In the genomic region with DNA sequence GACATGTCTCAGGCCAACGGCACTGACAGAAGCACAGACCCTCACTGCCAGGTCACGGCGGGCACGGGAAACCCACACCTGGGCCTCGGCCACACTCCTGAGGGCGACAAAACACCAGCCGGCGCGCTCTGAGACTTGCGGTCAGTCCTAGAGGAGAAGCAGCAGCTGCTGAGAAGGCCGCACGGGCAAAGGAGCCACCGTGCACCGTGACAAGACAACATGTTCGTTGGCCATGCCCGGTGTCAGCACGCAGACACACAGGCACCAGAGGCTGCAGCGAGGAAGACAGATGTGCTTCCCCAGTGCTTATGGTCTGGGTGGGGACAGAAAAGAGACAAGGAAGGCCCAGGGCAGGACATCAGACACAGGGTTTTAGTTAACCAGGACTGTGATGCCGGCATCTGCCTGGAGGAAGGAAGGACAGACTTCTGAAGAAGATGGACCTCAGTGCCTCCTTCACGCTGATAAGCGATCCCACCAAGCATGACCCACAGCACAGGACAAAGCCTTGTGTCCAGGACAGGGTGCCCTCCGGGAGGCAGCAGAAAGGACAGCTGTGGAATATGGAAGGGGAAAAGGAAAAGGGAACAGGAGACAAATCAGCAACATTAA, we compare ENCODE assay signal across 11 cellular contexts.
A peak's percentile ranks its signal among the peaks of the same experiment; 100 is the strongest.
DNase-seq lines count a peak whose midpoint lies in the region; ATAC-seq and TF ChIP-seq lines count a peak whose summit lies in the region.
"Had no signal": no experiment of that assay in that cellular context is flagged by ENCODE, and none has a peak within 500 bp of the region (broad histone marks: within the 10 kb centered on the region; RNA-seq: fewer than 3 reads in every experiment).

No MANE protein-coding gene starts in this region.

- CTCF ChIA-PET in Calu3 (lab: Charles Lee) = no interaction called here

- ATAC-seq in HG03045 (IDR thresholded peaks at IDR 0.05; ENCODE audit: unreplicated experiment) (no peak), HG02884 (IDR thresholded peaks at IDR 0.05; ENCODE audit: unreplicated experiment) (no peak)

- H3K4me3 Mint-ChIP-seq in Calu3 (ENCODE audit: low read depth, unreplicated experiment) = no peak overlapping the region
- no peak overlapping the region for H3K4me3 Mint-ChIP-seq in activated T-helper 2 cell treated with anti-CD3 and anti-CD28 coated beads, Interferon-gamma antibody, Interleukin-2, Interleukin-4, amounts not matched to agents 10 μg/mL and 5 μg/mL and 100 μg/mL, durations not matched to agents 14 hours and 24 hours and 36 hours (ENCODE audit: low read depth)
- H3K4me3 Mint-ChIP-seq in mesothelial cell of epicardium = no peak overlapping the region

- H3K27me3 Mint-ChIP-seq in Calu3 (ENCODE audit: unreplicated experiment) (no peaks in the 10 kb centered on the region), mesothelial cell of epicardium (ENCODE audit: low read depth) (no peaks in the 10 kb centered on the region)
- no peaks in the 10 kb centered on the region for H3K27me3 Mint-ChIP-seq in activated T-helper 2 cell treated with anti-CD3 and anti-CD28 coated beads, Interferon-gamma antibody, Interleukin-2, Interleukin-4, amounts not matched to agents 10 μg/mL and 5 μg/mL and 100 μg/mL, durations not matched to agents 14 hours and 24 hours and 36 hours (ENCODE audit: low read depth)

- H3K9me3 Mint-ChIP-seq in Calu3 (ENCODE audit: low read depth, unreplicated experiment) (no peaks in the 10 kb centered on the region), mesothelial cell of epicardium (no peaks in the 10 kb centered on the region)
- H3K9me3 Mint-ChIP-seq in activated T-helper 2 cell treated with anti-CD3 and anti-CD28 coated beads, Interferon-gamma antibody, Interleukin-2, Interleukin-4, amounts not matched to agents 10 μg/mL and 5 μg/mL and 100 μg/mL, durations not matched to agents 14 hours and 24 hours and 36 hours = no peaks in the 10 kb centered on the region

- TF ChIP-seq CTCF in Calu3 (IDR thresholded peaks at IDR 0.05; ENCODE audit: unreplicated experiment) = no peak
- no peak for TF ChIP-seq CTCF in mesothelial cell of epicardium (IDR thresholded peaks at IDR 0.05; ENCODE audit: unreplicated experiment)

- intact Hi-C loops in Calu3 (cut with micrococcal nuclease; ENCODE audit: unreplicated experiment) = no loop called here
- intact Hi-C loops in activated T-helper 2 cell treated with anti-CD3 and anti-CD28 coated beads, Interferon-gamma antibody, Interleukin-2, Interleukin-4, amounts not matched to agents 10 μg/mL and 5 μg/mL and 100 μg/mL, durations not matched to agents 14 hours and 24 hours and 36 hours (cut with micrococcal nuclease) = loop anchor here (5.0 kb wide), 1 partner anchor 41 kb away; no protein-coding TSS in a partner anchor

- DNase-seq in AG08395 (ENCODE audit: low spot score) = peak; percentile 35
- no peak for DNase-seq in Calu3
- no peak for DNase-seq in activated T-helper 2 cell treated with anti-CD3 and anti-CD28 coated beads, Interferon-gamma antibody, Interleukin-2, Interleukin-4, amounts not matched to agents 10 μg/mL and 5 μg/mL and 100 μg/mL, durations not matched to agents 14 hours and 24 hours and 36 hours (ENCODE audit: low spot score)
- no peak for DNase-seq in mesothelial cell of epicardium (ENCODE audit: low spot score in 2 of 2, unreplicated experiment in 2 of 2)
- DNase-seq in retina = no peak
- DNase-seq in DMS114 treated with DMSO at 0.1 percent for 48 hours (lab: John Stamatoyannopoulos, UW; ENCODE audit: unreplicated experiment) = no peak
- DNase-seq: activated CD8-positive, alpha-beta memory T cell treated with anti-CD3 and anti-CD28 coated beads, Interleukin-2, amount 50 U/mL, for 48 hours; NCI-H2029 treated with DMSO at 0.1 percent for 48 hours; stimulated activated CD4-positive, alpha-beta T cell treated with anti-CD3 and anti-CD28 coated beads, Interleukin-15, amount 100 ng/mL, for 24 hours had no signal

- H3K27ac Mint-ChIP-seq in Calu3 (ENCODE audit: unreplicated experiment) (peak overlapping the region; percentile 32), mesothelial cell of epicardium (peak overlapping the region; percentile 88)
- peak overlapping the region; percentile 94 for H3K27ac Mint-ChIP-seq in activated T-helper 2 cell treated with anti-CD3 and anti-CD28 coated beads, Interferon-gamma antibody, Interleukin-2, Interleukin-4, amounts not matched to agents 10 μg/mL and 5 μg/mL and 100 μg/mL, durations not matched to agents 14 hours and 24 hours and 36 hours

- H3K4me1 Mint-ChIP-seq in Calu3 (ENCODE audit: low read depth, unreplicated experiment) = peaks cover 60% of the 10 kb centered on the region
- peaks cover 73% of the 10 kb centered on the region for H3K4me1 Mint-ChIP-seq in activated T-helper 2 cell treated with anti-CD3 and anti-CD28 coated beads, Interferon-gamma antibody, Interleukin-2, Interleukin-4, amounts not matched to agents 10 μg/mL and 5 μg/mL and 100 μg/mL, durations not matched to agents 14 hours and 24 hours and 36 hours (ENCODE audit: low read depth)
- H3K4me1 Mint-ChIP-seq in mesothelial cell of epicardium = peaks cover 86% of the 10 kb centered on the region

- no TSS peak for BruUV-seq in Calu3 (replicated peaks; lab: Mats Ljungman, UMichigan)

- H3K36me3 Mint-ChIP-seq in Calu3 (ENCODE audit: insufficient read depth, unreplicated experiment) = peaks cover 53% of the 10 kb centered on the region
- H3K36me3 Mint-ChIP-seq in activated T-helper 2 cell treated with anti-CD3 and anti-CD28 coated beads, Interferon-gamma antibody, Interleukin-2, Interleukin-4, amounts not matched to agents 10 μg/mL and 5 μg/mL and 100 μg/mL, durations not matched to agents 14 hours and 24 hours and 36 hours (ENCODE audit: low read depth) = peaks cover 16% of the 10 kb centered on the region
- no peaks in the 10 kb centered on the region for H3K36me3 Mint-ChIP-seq in mesothelial cell of epicardium

Comparison
In these comparisons a context has a peak if more than half of its experiments do, and no peak if none do; other contexts are left out.
1. H3K27ac Mint-ChIP-seq: peak in every context shown above with its lines; median percentile 94 in activated T-helper 2 cell treated with anti-CD3 and anti-CD28 coated beads, Interferon-gamma antibody, Interleukin-2, Interleukin-4, amounts not matched to agents 10 μg/mL and 5 μg/mL and 100 μg/mL, durations not matched to agents 14 hours and 24 hours and 36 hours; 88 in mesothelial cell of epicardium; 32 in Calu3.